In genomic region chr16:12349950-12350842, GRCh38 we compare ENCODE assay signal across 2 cellular contexts.
TF ChIP-seq lines count a peak whose summit lies in the region.

No MANE protein-coding gene starts in this region.

TF ChIP-seq in HepG2, 621 proteins besides CTCF, POLR2A, EP300 and RAD21:
- peak; percentile 76 for TF ChIP-seq ZBTB33 (CRISPR knock-in tag; IDR thresholded peaks at IDR 0.05)
- TF ChIP-seq ZNF253 (CRISPR knock-in tag; IDR thresholded peaks at IDR 0.05; ENCODE audit: borderline replicate concordance) = no peak

TF ChIP-seq in K562, 482 proteins besides CTCF, POLR2A, EP300 and RAD21 (continued from another document):
- TF ChIP-seq DLX4 (CRISPR knock-in tag; IDR thresholded peaks at IDR 0.05) (no peak), ZNF551 (CRISPR knock-in tag; IDR thresholded peaks at IDR 0.05) (no peak), MCM3 (IDR thresholded peaks at IDR 0.05) (no peak), XRCC4 (IDR thresholded peaks at IDR 0.05; ENCODE audit: extremely low read depth, insufficient read depth, insufficient read length) (no peak), JUNB (CRISPR knock-in tag; conservative IDR thresholded peaks at IDR 0.05) (no peak), ZNF699 (CRISPR knock-in tag; IDR thresholded peaks at IDR 0.05; ENCODE audit: insufficient replicate concordance) (no peak), SPI1 (IDR thresholded peaks at IDR 0.05; ENCODE audit: borderline replicate concordance, low read depth, low read length) (peak; percentile 37; the same call in 1 of the 2 replicates), SAP30 (IDR thresholded peaks at IDR 0.05; ENCODE audit: borderline replicate concordance, insufficient read depth, low read depth, low read length, poor library complexity, severe bottlenecking) (no peak), KAT7 (CRISPR knock-in tag; IDR thresholded peaks at IDR 0.05; ENCODE audit: borderline replicate concordance) (no peak), POU5F1 (IDR thresholded peaks at IDR 0.05; ENCODE audit: borderline replicate concordance, low read depth, low read length, partially characterized antibody) (no peak), CREBBP (IDR thresholded peaks at IDR 0.05; ENCODE audit: low read depth, low read length) (no peak), FOSL1 (tag; conservative IDR thresholded peaks at IDR 0.05) (0 out of 2 replicates have a peak, but pooled peaks have one; percentile 24), HOMEZ (CRISPR knock-in tag; IDR thresholded peaks at IDR 0.05) (no peak), BHLHE40 (IDR thresholded peaks at IDR 0.05; ENCODE audit: low read length) (peak; percentile 51; the same call in 1 of the 2 replicates), BACH1 (tag; IDR thresholded peaks at IDR 0.05) (0 out of 2 replicates have a peak, but pooled peaks have one; percentile 29), MAFF (IDR thresholded peaks at IDR 0.05; ENCODE audit: low read length) (peak; percentile 3; the same call in 1 of the 2 replicates), NFE2 (IDR thresholded peaks at IDR 0.05; ENCODE audit: low read depth) (peak; percentile 44; the same call in 1 of the 2 replicates), CBFA2T3 (IDR thresholded peaks at IDR 0.05) (peak; percentile 29; the same call in 1 of the 2 replicates), C11orf30 (IDR thresholded peaks at IDR 0.05; ENCODE audit: low read depth) (peak; percentile 30; the same call in 1 of the 2 replicates)
